13 cellular contexts compared by ENCODE assay signal in genomic region chr5:31640024-31640423, GRCh38. TPM values are rescaled to one million over a fixed set of nuclear protein-coding genes. Genes with fewer than 3 reads are reported as not detected.
DNase-seq lines count a peak whose midpoint lies in the region; ATAC-seq, FAIRE-seq and TF ChIP-seq lines count a peak whose summit lies in the region.
"Had no signal": no experiment of that assay in that cellular context is flagged by ENCODE, and none has a peak within 500 bp of the region (broad histone marks: within the 10 kb centered on the region; RNA-seq: fewer than 3 reads in every experiment).

No MANE protein-coding gene starts in this region.

- H2BK5ac ChIP-seq in H1 (ENCODE audit: low read depth, low read length) = no peak overlapping the region

- POLR2A ChIA-PET in H1 (lab: Charles Lee; ENCODE audit: partially characterized antibody) = interaction anchor here (0.6 to 1.0 kb wide), 3 partner anchors 17 to 120 kb away, joined by 3 read pairs; no protein-coding TSS in a partner anchor

- H3K23me2 ChIP-seq in H1 (ENCODE audit: low read depth, low read length) = peaks cover 8% of the 10 kb centered on the region

- no peak overlapping the region for H3K18ac ChIP-seq in H1 (ENCODE audit: extremely low read depth, low read length)

- H4K8ac ChIP-seq in H1 (ENCODE audit: extremely low read depth, insufficient read depth, low read length) = peak overlapping the region; percentile 46

- H2AFZ ChIP-seq in H1 (ENCODE audit: low read length) = 0 out of 2 replicates have a peak overlapping the region, but pooled peaks have one; percentile 84

- H3K4me2 ChIP-seq in BLaER1 = peak overlapping the region; percentile 95
- H3K4me2 ChIP-seq in H1 (ENCODE audit: insufficient read depth in 1 of 2, low read depth in 2 of 2, low read length in 2 of 2) = peak overlapping the region; percentile 86 to 89

- intact Hi-C loops in CD14-positive monocyte (cut with micrococcal nuclease) = no loop called here

- TF ChIP-seq POLR2A in H1 (IDR thresholded peaks at IDR 0.05; ENCODE audit: control extremely low read depth in 1 of 2, low read depth in 2 of 2, low read length in 2 of 2) = no peak

- WGBS in H1 (ENCODE audit: extremely low coverage in 1 of 2, insufficient coverage in 1 of 2, insufficient read length in 1 of 2, insufficient replicate concordance in 2 of 2, low coverage in 1 of 2, low lambda C conversion rate in 2 of 2, missing lambda C conversion rate in 1 of 2), 2 experiments = 17% methylated on average over 8 of the region's 9 CpGs; no CpG with 5 or more reads in 1 of the 2 experiments

- no peak for FAIRE-seq in H1 (lab: Jason Lieb, UNC)
- FAIRE-seq: pancreas had no signal

- H2AK5ac ChIP-seq in H1 (ENCODE audit: low read depth, low read length) = no peak overlapping the region

- H3K4ac ChIP-seq in H1 (replicated peaks; ENCODE audit: insufficient read length, low read depth, low read length) = no peak overlapping the region

- H3K27me3 Mint-ChIP-seq in naive B cell (peaks cover 30 to 33% (median 31%) of the 10 kb centered on the region in 3 donors), CD14-positive monocyte (ENCODE audit: low read depth in 3 of 3) (peaks cover 14 to 30% (median 16%) of the 10 kb centered on the region in 3 donors)

- H2BK15ac ChIP-seq in H1 (ENCODE audit: low read length) = no peak overlapping the region

- TF ChIP-seq EP300 in H1 (IDR thresholded peaks at IDR 0.05; ENCODE audit: borderline replicate concordance in 1 of 2, low read depth in 2 of 2, low read length in 2 of 2) = no peak

- H2BK20ac ChIP-seq in H1 (ENCODE audit: low read length) = no peak overlapping the region

- H3K4me3 Mint-ChIP-seq in naive B cell (peak overlapping the region in 5 of 8 donors; percentile 62 to 87 (median 73)), CD14-positive monocyte (peak overlapping the region in 1 of 2 donors; percentile 48)
- H3K4me3 Mint-ChIP-seq: CD8-positive, alpha-beta T cell; dendritic cell treated with granulocyte-macrophage colony-stimulating factor and Interleukin-4, amounts not matched to agents 40 ng/mL and 50 ng/mL, for 4 days had no signal

- no peak overlapping the region for H3K9ac ChIP-seq in BLaER1
- no peak overlapping the region for H3K9ac ChIP-seq in HUES6 (ENCODE audit: low read length)
- 0 out of 7 replicates have a peak overlapping the region, but pooled peaks of 1 of the 4 experiments have one; percentile 20 for H3K9ac ChIP-seq in H1 (replicated peaks in 1 of 4; ENCODE audit: extremely low read depth in 1 of 4, low read depth in 3 of 4, low read length in 3 of 4)

- H3K27ac ChIP-seq in BLaER1 (no peak overlapping the region), HUES6 (ENCODE audit: low read depth, low read length) (no peak overlapping the region), H1 (ENCODE audit: low read depth, low read length) (no peak overlapping the region)
- H3K27ac ChIP-seq: pancreas had no signal

- peak overlapping the region in 1 of 6 donors; percentile 57 for H3K27ac Mint-ChIP-seq in naive B cell
- no peak overlapping the region for H3K27ac Mint-ChIP-seq in CD14-positive monocyte
- H3K27ac Mint-ChIP-seq: CD8-positive, alpha-beta T cell; dendritic cell treated with granulocyte-macrophage colony-stimulating factor and Interleukin-4, amounts not matched to agents 40 ng/mL and 50 ng/mL, for 4 days had no signal

- ATAC-seq in naive B cell (ENCODE audit: low read depth in 2 of 2) = no peak
- no peak for ATAC-seq in HG03097 (IDR thresholded peaks at IDR 0.05; ENCODE audit: low FRiP score, unreplicated experiment)
- ATAC-seq: CD8-positive, alpha-beta T cell had no signal

- no peak overlapping the region for H4K91ac ChIP-seq in H1 (replicated peaks; ENCODE audit: insufficient read length, low read length)

- no peaks in the 10 kb centered on the region for H3K79me1 ChIP-seq in H1 (ENCODE audit: low read depth, low read length)

- H3K9me3 ChIP-seq in BLaER1 (no peaks in the 10 kb centered on the region), HUES6 (ENCODE audit: control insufficient read depth, insufficient read depth, low read depth, low read length) (no peaks in the 10 kb centered on the region), H1 (ENCODE audit: insufficient read depth in 2 of 2, low read depth in 1 of 2, low read length in 1 of 2) (no peaks in the 10 kb centered on the region)
- H3K9me3 ChIP-seq: pancreas had no signal

- TF ChIP-seq CTCF in H1 (IDR thresholded peaks at IDR 0.05; ENCODE audit: control extremely low read depth in 1 of 3, insufficient read depth in 1 of 3, low read depth in 1 of 3, low read length in 3 of 3) = no peak
- TF ChIP-seq CTCF in GM20000 (IDR thresholded peaks at IDR 0.05; ENCODE audit: extremely low read depth, missing control alignments) = no peak
- no peak for TF ChIP-seq CTCF in CD14-positive monocyte (IDR thresholded peaks at IDR 0.05)

- H4K5ac ChIP-seq in H1 (ENCODE audit: insufficient read length, low read depth, low read length) = no peak overlapping the region

- no peaks in the 10 kb centered on the region for H3K9me3 Mint-ChIP-seq in naive B cell
- H3K9me3 Mint-ChIP-seq in CD14-positive monocyte = peaks cover 0 to 8% (median 0%) of the 10 kb centered on the region in 7 donors
- H3K9me3 Mint-ChIP-seq: CD8-positive, alpha-beta T cell; dendritic cell treated with granulocyte-macrophage colony-stimulating factor and Interleukin-4, amounts not matched to agents 40 ng/mL and 50 ng/mL, for 4 days had no signal

- no peaks in the 10 kb centered on the region for H3K36me3 ChIP-seq in BLaER1
- H3K36me3 ChIP-seq in HUES6 (ENCODE audit: control insufficient read depth, insufficient read depth, low read length) = no peaks in the 10 kb centered on the region
- no peaks in the 10 kb centered on the region for H3K36me3 ChIP-seq in H1 (ENCODE audit: control insufficient read depth in 2 of 4, insufficient read depth in 4 of 4, low read length in 3 of 4)
- H3K36me3 ChIP-seq: pancreas had no signal

- DNase-seq in H1 (ENCODE audit: low read depth in 1 of 2, low spot score in 2 of 2) = peak in 1 of 2 experiments; percentile 57
- DNase-seq in naive B cell = no peak
- no peak for DNase-seq in GM20000 (ENCODE audit: low spot score)
- no peak for DNase-seq in CD14-positive monocyte (ENCODE audit: low spot score)
- no peak for DNase-seq in superior temporal gyrus (ENCODE audit: extremely low spot score)
- DNase-seq: KG1, NCI-H345 had no signal

- H3K79me2 ChIP-seq in H1 (ENCODE audit: control insufficient read depth in 1 of 2, insufficient read depth in 2 of 2, low read length in 2 of 2) = no peaks in the 10 kb centered on the region

- H3K4me1 Mint-ChIP-seq in naive B cell (peaks cover 0 to 15% (median 12%) of the 10 kb centered on the region in 3 donors), CD14-positive monocyte (peaks cover 9% of the 10 kb centered on the region)

- H3K4me3 ChIP-seq in BLaER1 = peak overlapping the region; percentile 76
- H3K4me3 ChIP-seq in HUES6 (ENCODE audit: low read depth, low read length) = peak overlapping the region; percentile 68
- H3K4me3 ChIP-seq in H1 (ENCODE audit: extremely low read depth in 1 of 4, insufficient read depth in 2 of 4, low read depth in 3 of 4, low read length in 4 of 4) = peak overlapping the region; percentile 53 to 82 (median 65)

- H3K4me1 ChIP-seq in BLaER1 = peaks cover 5% of the 10 kb centered on the region
- peaks cover 34% of the 10 kb centered on the region for H3K4me1 ChIP-seq in HUES6 (ENCODE audit: control insufficient read depth, insufficient read depth, low read length)
- peaks cover 0 to 14% (median 5%) of the 10 kb centered on the region in 4 experiments; a peak in 4 of 7 replicates for H3K4me1 ChIP-seq in H1 (replicated peaks in 1 of 4; ENCODE audit: control insufficient read depth in 3 of 4, insufficient read depth in 4 of 4, low read length in 3 of 4)

- H2BK12ac ChIP-seq in H1 (ENCODE audit: low read depth, low read length) = no peak overlapping the region

- H3K36me3 Mint-ChIP-seq in naive B cell (no peaks in the 10 kb centered on the region), CD14-positive monocyte (no peaks in the 10 kb centered on the region)
- H3K36me3 Mint-ChIP-seq: CD8-positive, alpha-beta T cell had no signal

- CTCF ChIA-PET in H1 (lab: Charles Lee; ENCODE audit: partially characterized antibody) = interaction anchor here (0.8 to 3.6 kb wide), 9 partner anchors 11 to 171 kb away, joined by 3 to 20 read pairs (median 5); no protein-coding TSS in a partner anchor

- no peak for TF ChIP-seq RAD21 in H1 (IDR thresholded peaks at IDR 0.05 in 1 of 2, conservative IDR thresholded peaks at IDR 0.05 in 1 of 2; ENCODE audit: low read depth in 2 of 2, low read length in 2 of 2)

- H4K20me1 ChIP-seq in BLaER1 (peaks cover 10% of the 10 kb centered on the region; the same call in 1 of the 2 replicates), H1 (replicated peaks in 1 of 2; ENCODE audit: control insufficient read depth in 1 of 2, insufficient read depth in 2 of 2, low read length in 2 of 2) (peaks cover 2 to 4% of the 10 kb centered on the region in 2 experiments)

- peaks cover 37% of the 10 kb centered on the region for H3K27me3 ChIP-seq in BLaER1
- peaks cover 74% of the 10 kb centered on the region for H3K27me3 ChIP-seq in HUES6 (ENCODE audit: control insufficient read depth, insufficient read depth, low read length)
- peaks cover 2 to 22% (median 15%) of the 10 kb centered on the region in 4 experiments; a peak in 6 of 7 replicates for H3K27me3 ChIP-seq in H1 (replicated peaks in 1 of 4; ENCODE audit: control insufficient read depth in 3 of 4, extremely low read depth in 1 of 4, insufficient read depth in 3 of 4, low read length in 3 of 4)
- H3K27me3 ChIP-seq: pancreas had no signal

- H3K14ac ChIP-seq in H1 (ENCODE audit: insufficient read length) = no peak overlapping the region

- no peak overlapping the region for H2BK120ac ChIP-seq in H1 (replicated peaks; ENCODE audit: low read depth, low read length)

- no peak overlapping the region for H3K23ac ChIP-seq in H1 (ENCODE audit: insufficient read length)

- no peak overlapping the region for H3K56ac ChIP-seq in H1 (replicated peaks; ENCODE audit: insufficient read length, low read depth, low read length)

RNA-seq across cellular contexts. Expression of gene PDZD2, which starts 1.1 kb away (rescaled TPM):
- total RNA-seq in H1 (2021; fragmentation: NEBNext Ultra II Directional; extraction: Animal tissue kit (Norgen Biotek cat#: 25700)) = 6.8 and 8.5 TPM in 2 replicates
- polyA plus RNA-seq in H1 (2011; rRNA removed) (1.2 and 1.7 TPM in 2 replicates), naive B cell (ENCODE audit: low read depth in 6 of 6) (under 1 TPM in 5 of 6 donors, not detected in 1; 0.05 to 0.24 (median 0.06) TPM), CD14-positive monocyte (under 1 TPM in 1 of 2 donors, not detected in 1; 0.10 TPM)
- 1.6 TPM for polyA plus RNA-seq in H1 (2011; cell fraction: cytosol; rRNA removed)
- 3.8 TPM for polyA plus RNA-seq in H1 (2011; cell fraction: nucleus; rRNA removed)
- polyA plus RNA-seq in H1 (2012, experiment 1 of 2) = 2.0 to 2.8 TPM (median 2.2 TPM) in 4 replicates
- 0.67 TPM for polyA plus RNA-seq in H1 (2012, experiment 2 of 2)
- polyA plus RNA-seq in H1 (2013, experiment 1 of 2) = 3.4 TPM
- 3.1 TPM for polyA plus RNA-seq in H1 (2013, experiment 2 of 2)
- 7.7 and 7.9 TPM in 2 replicates for polyA minus RNA-seq in H1 (2011; rRNA and poly(A)+ RNA removed)
- 3.1 TPM for polyA minus RNA-seq in H1 (2011; cell fraction: cytosol; rRNA and poly(A)+ RNA removed)
- polyA minus RNA-seq in H1 (2011; cell fraction: nucleus; rRNA and poly(A)+ RNA removed) = 10.3 TPM
